Comparison of ENCODE assay signal across 12 cellular contexts in the genomic region with DNA sequence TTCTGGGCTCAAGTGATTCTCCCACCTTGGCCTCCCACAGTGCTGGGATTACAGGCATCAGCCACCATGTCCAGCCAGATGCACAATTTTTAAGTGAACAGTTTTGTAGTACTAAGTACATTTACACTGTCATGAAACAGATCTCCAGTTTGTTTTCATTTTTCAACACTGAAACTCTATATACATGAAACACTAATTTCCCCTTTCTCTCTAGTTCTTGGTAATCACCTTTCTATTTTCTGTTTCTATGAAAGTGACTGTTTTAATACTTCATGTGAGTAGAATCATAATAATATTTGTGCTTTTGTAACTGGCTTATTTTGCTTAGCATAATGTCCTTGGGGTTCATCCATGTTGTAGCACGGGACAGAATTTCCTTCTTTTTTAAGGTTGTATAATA.
DNase-seq lines count a peak whose midpoint lies in the region; ATAC-seq lines count a peak whose summit lies in the region.
"Had no signal": no experiment of that assay in that cellular context is flagged by ENCODE, and none has a peak within 500 bp of the region (broad histone marks: within the 10 kb centered on the region; RNA-seq: fewer than 3 reads in every experiment).

No MANE protein-coding gene starts in this region.

- no peaks in the 10 kb centered on the region for H3K27me3 Mint-ChIP-seq in activated CD4-positive, alpha-beta T cell treated with anti-CD3 and anti-CD28 coated beads, Interleukin-2, amount 10 ng/mL, durations not matched to agents 24 days and 14 days
- H3K27me3 Mint-ChIP-seq in activated T-helper 2 cell treated with anti-CD3 and anti-CD28 coated beads, Interferon-gamma antibody, Interleukin-2, Interleukin-4, amounts not matched to agents 10 μg/mL and 5 μg/mL and 100 μg/mL, durations not matched to agents 14 hours and 24 hours and 36 hours (ENCODE audit: low read depth), result no peaks in the 10 kb centered on the region
- H3K27me3 Mint-ChIP-seq: central memory CD8-positive, alpha-beta T cell had no signal

- H3K9me3 Mint-ChIP-seq in activated CD4-positive, alpha-beta T cell treated with anti-CD3 and anti-CD28 coated beads, Interleukin-2, amount 10 ng/mL, durations not matched to agents 24 days and 14 days, result no peaks in the 10 kb centered on the region
- peaks cover 8% of the 10 kb centered on the region for H3K9me3 Mint-ChIP-seq in activated T-helper 2 cell treated with anti-CD3 and anti-CD28 coated beads, Interferon-gamma antibody, Interleukin-2, Interleukin-4, amounts not matched to agents 10 μg/mL and 5 μg/mL and 100 μg/mL, durations not matched to agents 14 hours and 24 hours and 36 hours
- H3K9me3 Mint-ChIP-seq: central memory CD8-positive, alpha-beta T cell had no signal

- no peak for DNase-seq in activated CD4-positive, alpha-beta T cell treated with anti-CD3 and anti-CD28 coated beads, Interleukin-2, amount 10 ng/mL, durations not matched to agents 24 days and 14 days
- no peak for DNase-seq in activated CD4-positive, alpha-beta T cell treated with anti-CD3 and anti-CD28 coated beads, Interleukin-2, amount 50 U/mL, for 48 hours
- no peak for DNase-seq in activated T-helper 2 cell treated with anti-CD3 and anti-CD28 coated beads, Interferon-gamma antibody, Interleukin-2, Interleukin-4, amounts not matched to agents 10 μg/mL and 5 μg/mL and 100 μg/mL, durations not matched to agents 14 hours and 24 hours and 36 hours (ENCODE audit: low spot score)
- DNase-seq in inferior parietal cortex (ENCODE audit: extremely low spot score) (no peak), A172 (ENCODE audit: low spot score) (no peak)
- no peak for DNase-seq in stimulated activated CD4-positive, alpha-beta T cell treated with anti-CD3 and anti-CD28 coated beads, Interleukin-4, amount 100 ng/mL, for 24 hours
- DNase-seq: DMS79; NCI-H524 treated with DMSO at 0.1 percent for 48 hours; stimulated activated CD4-positive, alpha-beta T cell treated with anti-CD3 and anti-CD28 coated beads, Interleukin-4, amount 100 ng/mL, for 1 hour had no signal

- peak overlapping the region; percentile 48 for H3K27ac Mint-ChIP-seq in activated CD4-positive, alpha-beta T cell treated with anti-CD3 and anti-CD28 coated beads, Interleukin-2, amount 10 ng/mL, durations not matched to agents 24 days and 14 days
- peak overlapping the region; percentile 43 for H3K27ac Mint-ChIP-seq in activated T-helper 2 cell treated with anti-CD3 and anti-CD28 coated beads, Interferon-gamma antibody, Interleukin-2, Interleukin-4, amounts not matched to agents 10 μg/mL and 5 μg/mL and 100 μg/mL, durations not matched to agents 14 hours and 24 hours and 36 hours

- no peak overlapping the region for H3K4me3 Mint-ChIP-seq in activated CD4-positive, alpha-beta T cell treated with anti-CD3 and anti-CD28 coated beads, Interleukin-2, amount 10 ng/mL, durations not matched to agents 24 days and 14 days
- H3K4me3 Mint-ChIP-seq in activated T-helper 2 cell treated with anti-CD3 and anti-CD28 coated beads, Interferon-gamma antibody, Interleukin-2, Interleukin-4, amounts not matched to agents 10 μg/mL and 5 μg/mL and 100 μg/mL, durations not matched to agents 14 hours and 24 hours and 36 hours (ENCODE audit: low read depth), result no peak overlapping the region
- H3K4me3 Mint-ChIP-seq: central memory CD8-positive, alpha-beta T cell had no signal

- intact Hi-C loops in activated CD4-positive, alpha-beta T cell treated with anti-CD3 and anti-CD28 coated beads, Interleukin-2, amount 10 ng/mL, durations not matched to agents 24 days and 14 days (cut with micrococcal nuclease), result loop anchor here (1.0 to 5.0 kb wide), 3 partner anchors 15 to 77 kb away; no protein-coding TSS in a partner anchor
- intact Hi-C loops in activated T-helper 2 cell treated with anti-CD3 and anti-CD28 coated beads, Interferon-gamma antibody, Interleukin-2, Interleukin-4, amounts not matched to agents 10 μg/mL and 5 μg/mL and 100 μg/mL, durations not matched to agents 14 hours and 24 hours and 36 hours (cut with micrococcal nuclease), result loop anchor here (1.0 to 2.0 kb wide), 2 partner anchors 15 to 49 kb away; no protein-coding TSS in a partner anchor

- H3K36me3 Mint-ChIP-seq in activated CD4-positive, alpha-beta T cell treated with anti-CD3 and anti-CD28 coated beads, Interleukin-2, amount 10 ng/mL, durations not matched to agents 24 days and 14 days (ENCODE audit: low read depth), result peaks cover 59% of the 10 kb centered on the region
- peaks cover 68% of the 10 kb centered on the region for H3K36me3 Mint-ChIP-seq in activated T-helper 2 cell treated with anti-CD3 and anti-CD28 coated beads, Interferon-gamma antibody, Interleukin-2, Interleukin-4, amounts not matched to agents 10 μg/mL and 5 μg/mL and 100 μg/mL, durations not matched to agents 14 hours and 24 hours and 36 hours (ENCODE audit: low read depth)

- ATAC-seq in GM21447 (IDR thresholded peaks at IDR 0.05; ENCODE audit: unreplicated experiment) (peak; percentile 92), HG03064 (IDR thresholded peaks at IDR 0.05; ENCODE audit: low read depth, unreplicated experiment) (peak; percentile 85)

- peaks cover 12% of the 10 kb centered on the region for H3K4me1 Mint-ChIP-seq in activated CD4-positive, alpha-beta T cell treated with anti-CD3 and anti-CD28 coated beads, Interleukin-2, amount 10 ng/mL, durations not matched to agents 24 days and 14 days
- peaks cover 22% of the 10 kb centered on the region for H3K4me1 Mint-ChIP-seq in activated T-helper 2 cell treated with anti-CD3 and anti-CD28 coated beads, Interferon-gamma antibody, Interleukin-2, Interleukin-4, amounts not matched to agents 10 μg/mL and 5 μg/mL and 100 μg/mL, durations not matched to agents 14 hours and 24 hours and 36 hours (ENCODE audit: low read depth)
- H3K4me1 Mint-ChIP-seq: central memory CD8-positive, alpha-beta T cell had no signal
